ENCODE assay signal across 9 cellular contexts in genomic region chr1:163174524-163175437, GRCh38.
A peak's percentile ranks its signal among the peaks of the same experiment; 100 is the strongest.
DNase-seq lines count a peak whose midpoint lies in the region; ATAC-seq lines count a peak whose summit lies in the region.
"Had no signal": no experiment of that assay in that cellular context is flagged by ENCODE, and none has a peak within 500 bp of the region (broad histone marks: within the 10 kb centered on the region; RNA-seq: fewer than 3 reads in every experiment).

No MANE protein-coding gene starts in this region.

- DNase-seq in DMS153 treated with DMSO at 0.1 percent for 48 hours (lab: John Stamatoyannopoulos, UW; ENCODE audit: unreplicated experiment) (peak; percentile 68), NCI-H748 treated with DMSO at 0.1 percent for 48 hours (lab: John Stamatoyannopoulos, UW) (peak; percentile 50), fibroblast of the conjunctiva (ENCODE audit: low read depth) (peak; percentile 60), nucleus accumbens (lab: John Stamatoyannopoulos, UW) (peak in 48 of 56 donors; percentile 1 to 67 (median 12))
- DNase-seq in activated CD8-positive, alpha-beta memory T cell treated with anti-CD3 and anti-CD28 coated beads, Interleukin-2, amount 50 U/mL, for 48 hours: peak; percentile 66

- ATAC-seq in HG03432 (IDR thresholded peaks at IDR 0.05; ENCODE audit: unreplicated experiment) (peak; percentile 71), GM19324 (IDR thresholded peaks at IDR 0.05; ENCODE audit: low FRiP score, unreplicated experiment) (no peak), HG02763 (IDR thresholded peaks at IDR 0.05; ENCODE audit: unreplicated experiment) (no peak)
- ATAC-seq: T-helper 17 cell had no signal

Comparison
In these comparisons a context has a peak if more than half of its experiments do, and no peak if none do; other contexts are left out.
1. DNase-seq: peak in every context shown above with its lines; median percentile 68 in DMS153 treated with DMSO at 0.1 percent for 48 hours; 66 in activated CD8-positive, alpha-beta memory T cell treated with anti-CD3 and anti-CD28 coated beads, Interleukin-2, amount 50 U/mL, for 48 hours; 60 in fibroblast of the conjunctiva; 50 in NCI-H748 treated with DMSO at 0.1 percent for 48 hours; 12 in nucleus accumbens.